ENCODE assay signal across 20 cellular contexts in genomic region chr7:24752073-24752800, GRCh38.
"Had no signal": no experiment of that assay in that cellular context is flagged by ENCODE, and none has a peak within 500 bp of the region (broad histone marks: within the 10 kb centered on the region; RNA-seq: fewer than 3 reads in every experiment).

No MANE protein-coding gene starts in this region.

- H3K27ac Mint-ChIP-seq: activated B cell treated with CpG ODN at 0.5 μM for 24 hours; activated CD4-positive, alpha-beta T cell treated with anti-CD3 and anti-CD28 coated beads for 36 hours; activated naive CD4-positive, alpha-beta T cell treated with anti-CD3 and anti-CD28 coated beads, Interleukin-2, amount 10 ng/mL, durations not matched to agents 7 days and 5 days; activated T-cell treated with anti-CD3 and anti-CD28 coated beads, Interleukin-2, amount 50 U/mL, for 72 hours; dendritic cell treated with granulocyte-macrophage colony-stimulating factor and Interleukin-4, amounts not matched to agents 40 ng/mL and 50 ng/mL, for 4 days; nephron progenitor cell had no signal

- H3K36me3 Mint-ChIP-seq: activated naive CD4-positive, alpha-beta T cell treated with anti-CD3 and anti-CD28 coated beads, Interleukin-2, amount 10 ng/mL, durations not matched to agents 7 days and 5 days had no signal

- DNase-seq: activated B cell treated with CpG ODN at 0.5 μM for 24 hours; activated CD4-positive, alpha-beta T cell treated with anti-CD3 and anti-CD28 coated beads for 36 hours; activated CD4-positive, alpha-beta T cell treated with anti-CD3 and anti-CD28 coated beads, Interleukin-2, amount 50 U/mL, for 4 hours; activated effector memory CD4-positive, alpha-beta T cell treated with Interleukin-2 at 50 U/mL for 16 hours; activated naive CD4-positive, alpha-beta T cell treated with anti-CD3 and anti-CD28 coated beads, Interleukin-2, amount 10 ng/mL, durations not matched to agents 7 days and 5 days; activated T-cell treated with anti-CD3 and anti-CD28 coated beads, Interleukin-2, amount 50 U/mL, for 72 hours; amygdala; effector CD4-positive, alpha-beta T cell; heart right ventricle; left colon; mesenchymal stem cell; mucosa of descending colon; nephron progenitor cell; retina; sigmoid colon; stimulated activated CD4-positive, alpha-beta T cell treated with anti-CD3 and anti-CD28 coated beads, Interleukin-4, amount 100 ng/mL, for 1 hour; stimulated activated naive CD4-positive, alpha-beta T cell; T-helper 9 cell; tibial artery had no signal

- ATAC-seq: activated CD4-positive, alpha-beta T cell treated with anti-CD3 and anti-CD28 coated beads for 36 hours; activated T-cell treated with anti-CD3 and anti-CD28 coated beads, Interleukin-2, amount 50 U/mL, for 72 hours; heart right ventricle; left colon; mucosa of descending colon had no signal

- H3K9me3 Mint-ChIP-seq: activated B cell treated with CpG ODN at 0.5 μM for 24 hours; activated naive CD4-positive, alpha-beta T cell treated with anti-CD3 and anti-CD28 coated beads, Interleukin-2, amount 10 ng/mL, durations not matched to agents 7 days and 5 days; activated T-cell treated with anti-CD3 and anti-CD28 coated beads, Interleukin-2, amount 50 U/mL, for 72 hours; dendritic cell treated with granulocyte-macrophage colony-stimulating factor and Interleukin-4, amounts not matched to agents 40 ng/mL and 50 ng/mL, for 4 days; nephron progenitor cell had no signal

- H3K4me3 Mint-ChIP-seq: activated B cell treated with CpG ODN at 0.5 μM for 24 hours; activated CD4-positive, alpha-beta T cell treated with anti-CD3 and anti-CD28 coated beads for 36 hours; activated naive CD4-positive, alpha-beta T cell treated with anti-CD3 and anti-CD28 coated beads, Interleukin-2, amount 10 ng/mL, durations not matched to agents 7 days and 5 days; activated T-cell treated with anti-CD3 and anti-CD28 coated beads, Interleukin-2, amount 50 U/mL, for 72 hours; dendritic cell treated with granulocyte-macrophage colony-stimulating factor and Interleukin-4, amounts not matched to agents 40 ng/mL and 50 ng/mL, for 4 days; nephron progenitor cell had no signal
